In the genomic region with DNA sequence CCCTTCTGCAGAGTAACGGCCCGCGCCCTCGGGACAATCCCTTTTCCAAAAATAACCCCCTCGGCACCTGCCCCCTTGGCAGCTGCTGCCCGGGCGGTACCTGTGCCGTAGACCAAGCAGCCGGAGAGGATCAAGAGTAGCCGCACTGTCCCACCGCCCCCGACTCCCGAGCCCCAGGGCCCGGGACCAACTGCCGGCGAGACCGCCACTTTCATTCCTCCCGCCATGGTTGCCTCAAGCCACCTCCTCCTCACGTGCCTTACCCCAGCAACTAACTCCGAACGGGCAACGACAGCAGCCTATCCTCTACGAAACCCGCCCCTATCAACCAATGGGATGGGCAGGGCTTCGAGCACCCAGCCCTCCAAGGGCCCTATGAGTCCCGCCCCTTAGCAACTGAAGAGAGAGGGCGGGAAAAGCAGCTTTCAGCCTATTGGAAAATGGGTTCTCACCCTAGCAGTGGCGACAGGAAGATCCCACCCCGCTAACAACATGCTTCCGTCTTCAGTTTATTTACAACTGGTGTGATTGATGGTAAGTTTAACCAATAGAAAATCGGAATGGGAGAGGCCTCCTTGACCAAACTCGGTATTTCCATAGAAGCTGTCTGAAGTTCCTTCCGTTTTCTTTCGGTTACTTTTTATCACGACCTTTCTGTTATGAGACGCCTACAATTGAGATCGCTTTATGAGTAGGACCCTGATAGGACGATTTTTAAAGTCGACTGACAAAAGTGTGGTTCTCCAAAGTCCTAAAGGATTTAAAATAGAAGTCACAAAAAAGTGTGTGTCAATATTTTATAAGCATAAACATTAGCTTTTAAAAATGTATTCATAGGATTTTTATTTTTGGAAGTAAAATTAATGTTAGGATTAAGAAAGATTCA, we compare ENCODE assay signal across 8 cellular contexts. TPM values are rescaled to one million over a fixed set of nuclear protein-coding genes. Genes with fewer than 3 reads are reported as not detected.
DNase-seq lines count a peak whose midpoint lies in the region; TF ChIP-seq lines count a peak whose summit lies in the region.

NEMP1 (minus strand) TSS at position 273 of the 886 bp plus-strand sequence; CDS start at position 227, 46 bp downstream.

- peak within 1 kb of the TSS; percentile 75 for H3K27ac ChIP-seq in effector memory CD4-positive, alpha-beta T cell (ENCODE audit: insufficient read depth, low read length, poor library complexity, severe bottlenecking)

- DNase-seq in CMK (ENCODE audit: low read depth) (peak; percentile 98), GM20000 (ENCODE audit: low spot score) (peak; percentile 90), HT-29 (ENCODE audit: low spot score) (peak; percentile 99), NOMO-1 (lab: John Stamatoyannopoulos, UW; ENCODE audit: unreplicated experiment in 2 of 2) (peak; percentile 100), lung microvascular endothelial cell (ENCODE audit: low read depth in 2 of 2) (peak; percentile 100)
- peak; percentile 94 to 97 (median 97) for DNase-seq in effector memory CD4-positive, alpha-beta T cell
- peak; percentile 92 for DNase-seq in stimulated activated CD8-positive, alpha-beta memory T cell treated with anti-CD3 and anti-CD28 coated beads, Interleukin-12 subunit alpha, Interleukin-12 subunit beta, amount 100 ng/mL, for 1 hour (ENCODE audit: low read depth)

- H3K9me3 ChIP-seq in effector memory CD4-positive, alpha-beta T cell (ENCODE audit: control insufficient read depth, low read length): no peaks in the 10 kb centered on the region

- TF ChIP-seq CTCF in GM20000 (IDR thresholded peaks at IDR 0.05; ENCODE audit: extremely low read depth, missing control alignments): no peak

- CTCF ChIA-PET in activated CD8-positive, alpha-beta memory T cell treated with anti-CD3 and anti-CD28 coated beads for 36 hours (lab: Charles Lee): interaction anchor here (0.9 to 4.0 kb wide), 9 partner anchors 10 to 71 kb away, joined by 3 to 17 read pairs (median 7); partner anchors contain the start of gene NAB2

- no peaks in the 10 kb centered on the region for H3K27me3 ChIP-seq in effector memory CD4-positive, alpha-beta T cell (replicated peaks; ENCODE audit: control insufficient read depth, insufficient read depth, low read length, poor library complexity, severe bottlenecking)

- no peaks in the 10 kb centered on the region for H3K4me1 ChIP-seq in effector memory CD4-positive, alpha-beta T cell (ENCODE audit: control insufficient read depth, insufficient read depth, low read length, poor library complexity, severe bottlenecking)

- POLR2A ChIA-PET in activated CD8-positive, alpha-beta memory T cell treated with anti-CD3 and anti-CD28 coated beads for 36 hours (lab: Charles Lee): interaction anchor here (0.8 to 2.5 kb wide), 10 partner anchors 9 to 353 kb away, joined by 3 to 27 read pairs (median 5); partner anchors contain the start of genes NAB2, NACA and STAT6

- peak within 1 kb of the TSS; percentile 80 for H3K4me3 ChIP-seq in effector memory CD4-positive, alpha-beta T cell (ENCODE audit: insufficient read depth, low read depth, low read length, poor library complexity, severe bottlenecking)

- H3K36me3 ChIP-seq in effector memory CD4-positive, alpha-beta T cell (ENCODE audit: control insufficient read depth, insufficient read depth, low read length): no peaks in the 10 kb centered on the region

RNA-seq across cellular contexts. Expression of gene NEMP1, which starts in this region (rescaled TPM):
- 12.5 and 13.6 TPM in 2 replicates for total RNA-seq in HT-29 (2014; rRNA removed; shearing (Covaris generic))
- 10 to 100 TPM; 59.7 to 63.0 TPM for total RNA-seq in activated CD8-positive, alpha-beta memory T cell treated with anti-CD3 and anti-CD28 coated beads for 36 hours
- 2.8 and 3.6 TPM in 2 replicates for total RNA-seq in lung microvascular endothelial cell

Comparison
In these comparisons a context has a peak if more than half of its experiments do, and no peak if none do; other contexts are left out.
1. Peak in every context shown above with its lines: DNase-seq, H3K4me3 ChIP-seq and H3K27ac ChIP-seq.